Comparison of ENCODE assay signal across 23 cellular contexts in the genomic region with DNA sequence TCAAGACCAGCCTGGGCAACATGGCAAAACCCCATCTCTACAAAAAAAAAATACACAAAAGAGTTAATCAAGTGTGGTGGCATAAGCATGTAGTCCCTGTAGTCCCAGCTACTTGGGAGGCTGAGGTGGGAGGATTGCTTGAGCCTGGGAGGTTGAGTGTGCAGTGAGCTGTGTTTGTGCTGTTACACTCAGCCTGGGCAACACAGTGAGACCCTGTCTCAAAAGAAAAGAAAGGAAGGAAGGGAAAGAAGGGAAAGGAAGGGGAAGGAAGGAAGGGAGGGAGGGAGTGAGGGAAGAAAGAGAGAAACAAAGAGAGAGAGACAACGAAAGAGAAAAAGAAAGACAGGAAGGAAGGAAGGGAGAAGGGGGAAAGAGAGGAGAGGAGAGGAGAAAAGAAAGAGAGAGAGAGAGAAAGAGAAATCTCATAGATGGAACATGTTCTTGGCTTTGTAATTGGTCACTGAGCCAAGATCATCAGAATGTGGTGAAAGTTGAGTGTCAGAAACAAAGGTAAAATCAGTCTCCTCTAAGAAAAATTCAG.
"Had no signal": no experiment of that assay in that cellular context is flagged by ENCODE, and none has a peak within 500 bp of the region (broad histone marks: within the 10 kb centered on the region; RNA-seq: fewer than 3 reads in every experiment).

No MANE protein-coding gene starts in this region.

- H3K36me3 ChIP-seq: MG63, SJSA1 had no signal

- H3K27ac ChIP-seq: SJSA1, SK-N-MC had no signal

- FAIRE-seq: RCC 7860 had no signal

- H3K9me3 ChIP-seq: MG63, SJSA1 had no signal

- H3K4me3 ChIP-seq: MG63, SJSA1, SK-N-MC had no signal

- DNase-seq: Karpas-422, KG1, MG63, NCI-H1092, NCI-H1105 treated with DMSO at 0.1 percent for 48 hours, NCI-H1417 treated with DMSO at 0.1 percent for 48 hours, NCI-H146, NCI-H1694 treated with DMSO at 0.1 percent for 48 hours, NCI-H1930, NCI-H2081 treated with DMSO at 0.1 percent for 48 hours, NCI-H2171, NCI-H226, NCI-H446, NCI-H510A, NCI-H524 treated with DMSO at 0.1 percent for 48 hours, NCI-H69, NCI-H774, Right ventricle myocardium superior, RPMI8226, SIG-M5 had no signal

- H3K27me3 ChIP-seq: MG63, SJSA1 had no signal

- H3K4me1 ChIP-seq: SJSA1 had no signal
